Comparison of ENCODE assay signal across 8 cellular contexts in the genomic region with DNA sequence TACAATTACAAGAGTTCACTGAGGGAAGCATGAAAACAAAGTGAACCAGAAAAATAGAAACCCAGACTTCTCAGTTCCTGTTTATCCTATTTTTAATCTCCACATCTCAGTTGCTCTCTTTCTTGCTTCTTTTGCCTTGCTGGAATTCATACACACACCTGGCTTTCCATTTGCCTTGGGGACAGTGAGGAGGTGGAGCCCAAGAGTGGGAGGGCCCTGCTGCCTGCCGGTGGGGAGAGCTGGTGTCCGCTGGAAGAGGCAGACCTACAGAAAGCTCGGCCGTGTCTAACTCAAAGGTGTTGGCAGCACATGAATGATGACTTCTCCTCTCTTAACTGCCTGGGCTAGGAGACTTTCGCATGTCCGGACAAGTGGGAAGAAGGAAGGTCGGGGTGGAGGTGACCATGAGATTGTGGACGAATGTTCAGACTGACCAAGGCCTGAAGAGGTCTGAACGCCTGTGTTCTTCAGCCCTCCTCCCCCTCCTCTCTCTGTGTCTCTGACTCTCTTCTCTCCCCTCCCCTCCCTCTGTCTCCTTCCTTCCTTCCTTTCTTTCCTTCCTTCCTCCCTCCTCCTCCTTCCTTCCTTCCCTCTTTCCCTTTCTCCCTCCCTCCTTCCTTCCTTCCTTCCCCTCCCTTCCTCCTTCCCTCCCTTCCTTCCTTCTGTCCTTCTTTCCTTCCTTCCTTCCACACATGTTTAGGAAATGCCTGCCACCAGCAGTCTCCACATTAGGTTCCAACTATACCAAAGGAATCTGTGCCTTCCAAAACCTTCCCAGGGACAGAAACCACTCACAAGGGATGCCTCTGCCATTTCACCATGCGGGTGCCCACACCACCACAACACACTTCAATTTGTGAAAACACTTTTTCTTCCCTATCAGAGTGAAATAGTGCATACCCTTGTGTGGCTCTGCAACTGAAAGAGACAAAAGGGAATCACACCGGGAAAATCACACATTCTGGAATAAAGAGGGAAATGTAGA.
DNase-seq lines count a peak whose midpoint lies in the region; ATAC-seq and TF ChIP-seq lines count a peak whose summit lies in the region.

No MANE protein-coding gene starts in this region.

- peak overlapping the region; percentile 55 to 95 (median 88) for H3K27ac Mint-ChIP-seq in CD4-positive, CD25-positive, alpha-beta regulatory T cell

- H3K36me3 ChIP-seq in CD4-positive, CD25-positive, alpha-beta regulatory T cell (ENCODE audit: control insufficient read depth, insufficient read depth, low read length) = no peaks in the 10 kb centered on the region
- H3K36me3 ChIP-seq in ascending aorta = no peaks in the 10 kb centered on the region
- no peaks in the 10 kb centered on the region for H3K36me3 ChIP-seq in muscle layer of duodenum (ENCODE audit: control insufficient read depth in 1 of 2, insufficient read depth in 2 of 2, low read length in 2 of 2)

- H3K4me1 ChIP-seq in CD4-positive, CD25-positive, alpha-beta regulatory T cell (ENCODE audit: control insufficient read depth, insufficient read depth, low read length, poor library complexity, severe bottlenecking) = peaks cover 12% of the 10 kb centered on the region
- H3K4me1 ChIP-seq in ascending aorta = peaks cover 4 to 30% of the 10 kb centered on the region in 2 donors
- no peaks in the 10 kb centered on the region for H3K4me1 ChIP-seq in muscle layer of duodenum (ENCODE audit: control insufficient read depth in 1 of 2, insufficient read depth in 2 of 2, low read length in 2 of 2)

- peak overlapping the region in 2 of 4 donors; percentile 11 to 23 for H3K4me3 Mint-ChIP-seq in CD4-positive, CD25-positive, alpha-beta regulatory T cell

- H3K9me3 Mint-ChIP-seq in CD4-positive, CD25-positive, alpha-beta regulatory T cell = peaks cover 0 to 17% (median 3%) of the 10 kb centered on the region in 7 donors

- intact Hi-C loops in ascending aorta (cut with DNase I) = loop anchor here (5.0 to 10.0 kb wide), 3 partner anchors 154 to 638 kb away; no protein-coding TSS in a partner anchor

- no peak for ATAC-seq in CD4-positive, CD25-positive, alpha-beta regulatory T cell (ENCODE audit: low read depth in 2 of 2)
- ATAC-seq in HG02852 (IDR thresholded peaks at IDR 0.05; ENCODE audit: unreplicated experiment) = peak; percentile 61
- ATAC-seq in HG02759 (IDR thresholded peaks at IDR 0.05; ENCODE audit: unreplicated experiment) = no peak
- no peak for ATAC-seq in GM21717 (IDR thresholded peaks at IDR 0.05; ENCODE audit: unreplicated experiment)
- ATAC-seq in HG02870 (IDR thresholded peaks at IDR 0.05; ENCODE audit: unreplicated experiment) = no peak

- peaks cover 12% of the 10 kb centered on the region for H3K27me3 Mint-ChIP-seq in CD4-positive, CD25-positive, alpha-beta regulatory T cell

- no peaks in the 10 kb centered on the region for H3K36me3 Mint-ChIP-seq in CD4-positive, CD25-positive, alpha-beta regulatory T cell

- peaks cover 12% of the 10 kb centered on the region for H3K27me3 ChIP-seq in CD4-positive, CD25-positive, alpha-beta regulatory T cell (ENCODE audit: control insufficient read depth, insufficient read depth, low read length)
- no peaks in the 10 kb centered on the region for H3K27me3 ChIP-seq in ascending aorta
- no peaks in the 10 kb centered on the region for H3K27me3 ChIP-seq in muscle layer of duodenum (ENCODE audit: low read depth, low read length)

- peaks cover 10 to 12% of the 10 kb centered on the region in 2 experiments for H3K9me3 ChIP-seq in CD4-positive, CD25-positive, alpha-beta regulatory T cell (ENCODE audit: control insufficient read depth in 2 of 2, low read length in 2 of 2)
- H3K9me3 ChIP-seq in ascending aorta (no peaks in the 10 kb centered on the region), muscle layer of duodenum (ENCODE audit: control insufficient read depth in 1 of 2, low read length in 2 of 2) (peaks cover 0 to 4% of the 10 kb centered on the region in 2 donors)

- H3K27ac ChIP-seq in CD4-positive, CD25-positive, alpha-beta regulatory T cell (ENCODE audit: insufficient read depth, low read length, poor library complexity, severe bottlenecking) = no peak overlapping the region
- H3K27ac ChIP-seq in ascending aorta (peak overlapping the region; percentile 70 to 72), muscle layer of duodenum (ENCODE audit: low read length) (peak overlapping the region; percentile 45)

- no peak for DNase-seq in CD4-positive, CD25-positive, alpha-beta regulatory T cell
- DNase-seq in ascending aorta (ENCODE audit: low spot score in 2 of 2) (no peak), retina (no peak)

- no peak for TF ChIP-seq CTCF in ascending aorta (IDR thresholded peaks at IDR 0.05)

- H3K4me3 ChIP-seq in CD4-positive, CD25-positive, alpha-beta regulatory T cell (ENCODE audit: low read depth, low read length) = peak overlapping the region; percentile 11
- no peak overlapping the region for H3K4me3 ChIP-seq in ascending aorta
- H3K4me3 ChIP-seq in muscle layer of duodenum (ENCODE audit: low read depth in 1 of 2, low read length in 2 of 2) = no peak overlapping the region

- peaks cover 0 to 21% (median 16%) of the 10 kb centered on the region in 4 donors for H3K4me1 Mint-ChIP-seq in CD4-positive, CD25-positive, alpha-beta regulatory T cell
